In genomic region chr2:153971250-153971649, GRCh38 we compare ENCODE assay signal across 17 cellular contexts.
DNase-seq lines count a peak whose midpoint lies in the region; ATAC-seq, FAIRE-seq and TF ChIP-seq lines count a peak whose summit lies in the region.
"Had no signal": no experiment of that assay in that cellular context is flagged by ENCODE, and none has a peak within 500 bp of the region (broad histone marks: within the 10 kb centered on the region; RNA-seq: fewer than 3 reads in every experiment).

No MANE protein-coding gene starts in this region.

- TF ChIP-seq EP300 in A549 (IDR thresholded peaks at IDR 0.05): no peak

- no peak for TF ChIP-seq POLR2A in A549 (IDR thresholded peaks at IDR 0.05; ENCODE audit: low read length)

- TF ChIP-seq RAD21 in A549 (conservative IDR thresholded peaks at IDR 0.05 in 1 of 2, IDR thresholded peaks at IDR 0.05 in 1 of 2): no peak

- ATAC-seq in A549 (peak; percentile 72 to 82; a peak in 5 of 6 replicates), HG02884 (IDR thresholded peaks at IDR 0.05; ENCODE audit: unreplicated experiment) (no peak)

- H3K4me3 Mint-ChIP-seq in astrocyte (ENCODE audit: unreplicated experiment) (no peak overlapping the region), mesothelial cell of epicardium (no peak overlapping the region)
- H3K4me3 Mint-ChIP-seq in activated CD4-positive, alpha-beta memory T cell treated with anti-CD3 and anti-CD28 coated beads for 36 hours: no peak overlapping the region
- H3K4me3 Mint-ChIP-seq: CD8-positive, alpha-beta memory T cell; H9 had no signal

- POLR2A ChIA-PET in A549 (lab: Yijun Ruan, JAX): no interaction called here
- POLR2A ChIA-PET in activated CD4-positive, alpha-beta memory T cell treated with anti-CD3 and anti-CD28 coated beads for 36 hours (lab: Charles Lee): no interaction called here

- H3K27ac Mint-ChIP-seq in astrocyte (ENCODE audit: unreplicated experiment): peak overlapping the region; percentile 23
- H3K27ac Mint-ChIP-seq in mesothelial cell of epicardium: peak overlapping the region; percentile 32
- H3K27ac Mint-ChIP-seq in activated CD4-positive, alpha-beta memory T cell treated with anti-CD3 and anti-CD28 coated beads for 36 hours: no peak overlapping the region
- H3K27ac Mint-ChIP-seq: CD8-positive, alpha-beta memory T cell; H9 had no signal

- H3K4me2 ChIP-seq in A549 (peak overlapping the region; percentile 58), astrocyte (ENCODE audit: low read length) (no peak overlapping the region)
- H3K4me2 ChIP-seq: BLaER1 had no signal

- peaks cover 9% of the 10 kb centered on the region for H3K4me1 Mint-ChIP-seq in astrocyte (ENCODE audit: low read depth, unreplicated experiment)
- H3K4me1 Mint-ChIP-seq in mesothelial cell of epicardium: peaks cover 17% of the 10 kb centered on the region
- no peaks in the 10 kb centered on the region for H3K4me1 Mint-ChIP-seq in activated CD4-positive, alpha-beta memory T cell treated with anti-CD3 and anti-CD28 coated beads for 36 hours (ENCODE audit: low read depth)
- H3K4me1 Mint-ChIP-seq: CD8-positive, alpha-beta memory T cell had no signal

- H3K9me3 Mint-ChIP-seq in astrocyte (ENCODE audit: unreplicated experiment) (no peaks in the 10 kb centered on the region), mesothelial cell of epicardium (peaks cover 9% of the 10 kb centered on the region)
- peaks cover 11% of the 10 kb centered on the region for H3K9me3 Mint-ChIP-seq in activated CD4-positive, alpha-beta memory T cell treated with anti-CD3 and anti-CD28 coated beads for 36 hours
- H3K9me3 Mint-ChIP-seq: H9 had no signal

- CTCF ChIA-PET in A549 (lab: Yijun Ruan, JAX): no interaction called here
- CTCF ChIA-PET in activated CD4-positive, alpha-beta memory T cell treated with anti-CD3 and anti-CD28 coated beads for 36 hours (lab: Charles Lee): no interaction called here

- H2AFZ ChIP-seq in astrocyte (ENCODE audit: low read depth, low read length): no peak overlapping the region

- H3K4me1 ChIP-seq in A549 (peaks cover 21% of the 10 kb centered on the region), astrocyte (ENCODE audit: insufficient read depth, low read length) (no peaks in the 10 kb centered on the region)
- H3K4me1 ChIP-seq: BLaER1, Caco-2 had no signal

- WGBS in A549 (ENCODE audit: missing lambda C conversion rate): 25% methylated on average over 2 of the region's 2 CpGs

- H3K36me3 ChIP-seq in astrocyte (ENCODE audit: insufficient read depth, low read length): no peaks in the 10 kb centered on the region
- H3K36me3 ChIP-seq: BLaER1 had no signal

- H3K27ac ChIP-seq in A549 (peak overlapping the region in 1 of 2 experiments; percentile 53; a peak in 2 of 6 replicates), astrocyte (ENCODE audit: low read depth, low read length) (no peak overlapping the region), dorsolateral prefrontal cortex (no peak overlapping the region)
- H3K27ac ChIP-seq: 22Rv1, BLaER1 had no signal

- DNase-seq in A549 (ENCODE audit: low read depth in 1 of 2, low spot score in 1 of 2) (no peak), astrocyte (ENCODE audit: low read depth) (peak; percentile 14), glomerular visceral epithelial cell (ENCODE audit: extremely low spot score) (peak; percentile 10), mesothelial cell of epicardium (ENCODE audit: low spot score in 2 of 2, unreplicated experiment in 2 of 2) (no peak), dorsolateral prefrontal cortex (no peak)
- DNase-seq in activated CD4-positive, alpha-beta memory T cell treated with anti-CD3 and anti-CD28 coated beads for 36 hours: no peak
- DNase-seq: AML-193; Caco-2; CD8-positive, alpha-beta memory T cell; DND-41; GDM1; GOT3; H9 had no signal

- TF ChIP-seq CTCF in A549 (IDR thresholded peaks at IDR 0.05) (no peak), astrocyte (IDR thresholded peaks at IDR 0.05; ENCODE audit: insufficient read depth, low read depth, low read length) (no peak), mesothelial cell of epicardium (IDR thresholded peaks at IDR 0.05; ENCODE audit: unreplicated experiment) (no peak), dorsolateral prefrontal cortex (IDR thresholded peaks at IDR 0.05 in 54 of 56, conservative IDR thresholded peaks at IDR 0.05 in 2 of 56; ENCODE audit: low read depth in 1 of 56, partially characterized antibody in 56 of 56) (no peak)

- no peaks in the 10 kb centered on the region for H4K20me1 ChIP-seq in astrocyte (ENCODE audit: insufficient read depth, low read length)
- H4K20me1 ChIP-seq: BLaER1 had no signal

- H3K79me2 ChIP-seq in astrocyte (ENCODE audit: insufficient read depth, low read length): no peaks in the 10 kb centered on the region

- H3K9me3 ChIP-seq in A549 (no peaks in the 10 kb centered on the region), astrocyte (ENCODE audit: insufficient read depth, low read depth, low read length) (no peaks in the 10 kb centered on the region)
- H3K9me3 ChIP-seq: BLaER1, Caco-2 had no signal

- intact Hi-C loops in activated CD4-positive, alpha-beta memory T cell treated with anti-CD3 and anti-CD28 coated beads for 36 hours (cut with micrococcal nuclease): no loop called here
- intact Hi-C loops in dorsolateral prefrontal cortex (cut with DNase I): no loop called here

- H3K9ac ChIP-seq in astrocyte (ENCODE audit: low read length): no peak overlapping the region
- H3K9ac ChIP-seq: BLaER1 had no signal

- FAIRE-seq in A549 (lab: Jason Lieb, UNC) (no peak), astrocyte (lab: Jason Lieb, UNC) (no peak)
- FAIRE-seq: GM12892 had no signal

- H3K27me3 ChIP-seq in astrocyte (ENCODE audit: insufficient read depth, low read length): no peaks in the 10 kb centered on the region
- H3K27me3 ChIP-seq in dorsolateral prefrontal cortex: no peaks in the 10 kb centered on the region
- H3K27me3 ChIP-seq: BLaER1 had no signal

- no peak overlapping the region for H3K4me3 ChIP-seq in A549
- H3K4me3 ChIP-seq in astrocyte (ENCODE audit: insufficient read depth, low read depth, low read length): no peak overlapping the region
- H3K4me3 ChIP-seq in dorsolateral prefrontal cortex: no peak overlapping the region
- H3K4me3 ChIP-seq: BLaER1 had no signal

- no peaks in the 10 kb centered on the region for H3K36me3 Mint-ChIP-seq in astrocyte (ENCODE audit: low read depth, unreplicated experiment)
- H3K36me3 Mint-ChIP-seq in mesothelial cell of epicardium: peaks cover 5% of the 10 kb centered on the region
- no peaks in the 10 kb centered on the region for H3K36me3 Mint-ChIP-seq in activated CD4-positive, alpha-beta memory T cell treated with anti-CD3 and anti-CD28 coated beads for 36 hours
- H3K36me3 Mint-ChIP-seq: CD8-positive, alpha-beta memory T cell had no signal

- H3K27me3 Mint-ChIP-seq in astrocyte (ENCODE audit: low read depth, unreplicated experiment) (no peaks in the 10 kb centered on the region), mesothelial cell of epicardium (ENCODE audit: low read depth) (no peaks in the 10 kb centered on the region)
- no peaks in the 10 kb centered on the region for H3K27me3 Mint-ChIP-seq in activated CD4-positive, alpha-beta memory T cell treated with anti-CD3 and anti-CD28 coated beads for 36 hours
- H3K27me3 Mint-ChIP-seq: CD8-positive, alpha-beta memory T cell had no signal

TF ChIP-seq in A549, 52 proteins besides CTCF, POLR2A, EP300 and RAD21:
- TF ChIP-seq ZC3H11A (IDR thresholded peaks at IDR 0.05) (no peak), TP53 (CRISPR knock-in tag; IDR thresholded peaks at IDR 0.05) (no peak)
TF ChIP-seq in A549: peak in this region for 0.

Comparison
In these comparisons a context has a peak if more than half of its experiments do, and no peak if none do; other contexts are left out.
1. DNase-seq: peak in astrocyte (single experiment) and glomerular visceral epithelial cell (single experiment); none in A549 (0 of 2), mesothelial cell of epicardium (0 of 2), activated CD4-positive, alpha-beta memory T cell treated with anti-CD3 and anti-CD28 coated beads for 36 hours (single experiment) and dorsolateral prefrontal cortex (0 of 10).